In the genomic region with DNA sequence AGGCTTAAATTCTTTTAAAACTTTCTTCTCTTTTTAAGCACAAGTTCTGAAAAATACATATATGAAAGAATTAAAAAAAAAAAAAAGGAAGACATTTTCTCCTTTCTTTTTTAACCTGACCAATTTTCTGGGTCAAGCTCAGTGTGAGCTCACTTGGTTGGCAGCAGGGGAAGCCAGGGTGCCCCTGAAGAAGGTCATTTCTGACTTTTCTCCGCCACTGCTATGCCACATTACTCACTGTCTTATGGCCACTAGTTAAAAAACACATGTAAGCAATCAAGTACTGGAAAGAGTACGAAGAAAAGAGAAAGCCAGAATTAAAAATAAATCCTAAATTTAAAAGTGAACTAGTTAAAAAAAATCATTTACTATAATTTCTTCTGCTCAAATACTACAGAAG, we compare ENCODE assay signal across 20 cellular contexts.
"Had no signal": no experiment of that assay in that cellular context is flagged by ENCODE, and none has a peak within 500 bp of the region (broad histone marks: within the 10 kb centered on the region; RNA-seq: fewer than 3 reads in every experiment).

No MANE protein-coding gene starts in this region.

- H3K27ac ChIP-seq: brain microvascular endothelial cell, coronary artery, gastrocnemius medialis, left ventricle myocardium inferior, skin epidermis, upper lobe of left lung, vagina had no signal

- H3K9me3 ChIP-seq: gastrocnemius medialis, left ventricle myocardium inferior, upper lobe of left lung, vagina had no signal

- ATAC-seq: effector memory CD8-positive, alpha-beta T cell; gastrocnemius medialis; sciatic nerve; stimulated activated effector memory CD8-positive, alpha-beta T cell treated with anti-CD3 and anti-CD28 coated beads, Interleukin-12 subunit alpha, Interleukin-12 subunit beta, amount 100 ng/mL, for 72 hours had no signal

- H3K36me3 ChIP-seq: brain microvascular endothelial cell, gastrocnemius medialis, left ventricle myocardium inferior, upper lobe of left lung, vagina had no signal

- H3K4me1 ChIP-seq: gastrocnemius medialis, upper lobe of left lung, vagina had no signal

- H3K4me3 ChIP-seq: coronary artery, gastrocnemius medialis, left ventricle myocardium inferior, skin epidermis, upper lobe of left lung, vagina had no signal

- H3K27me3 ChIP-seq: brain microvascular endothelial cell, gastrocnemius medialis, upper lobe of left lung, vagina had no signal

- DNase-seq: activated CD4-positive, alpha-beta T cell treated with anti-CD3 and anti-CD28 coated beads for 4 hours; activated CD4-positive, alpha-beta T cell treated with anti-CD3 and anti-CD28 coated beads, Interleukin-2, amount 50 U/mL, for 4 hours; activated CD8-positive, alpha-beta memory T cell treated with anti-CD3 and anti-CD28 coated beads for 24 hours; activated effector memory CD4-positive, alpha-beta T cell treated with anti-CD3 and anti-CD28 coated beads, Interleukin-2, amount 50 U/mL, for 16 hours; activated naive CD4-positive, alpha-beta T cell treated with anti-CD3 and anti-CD28 coated beads for 36 hours; activated naive CD8-positive, alpha-beta T cell treated with anti-CD3 and anti-CD28 coated beads, Interleukin-2, amount 10 ng/mL, durations not matched to agents 7 days and 5 days; amniotic stem cell; brain microvascular endothelial cell; effector memory CD8-positive, alpha-beta T cell; erythroblast; gastrocnemius medialis; glutamatergic neuron; left ventricle myocardium inferior; stimulated activated CD4-positive, alpha-beta T cell treated with anti-CD3 and anti-CD28 coated beads, Interleukin-4, amount 100 ng/mL, for 24 hours; upper lobe of left lung had no signal
